ENCODE assay signal across 12 cellular contexts in the genomic region with DNA sequence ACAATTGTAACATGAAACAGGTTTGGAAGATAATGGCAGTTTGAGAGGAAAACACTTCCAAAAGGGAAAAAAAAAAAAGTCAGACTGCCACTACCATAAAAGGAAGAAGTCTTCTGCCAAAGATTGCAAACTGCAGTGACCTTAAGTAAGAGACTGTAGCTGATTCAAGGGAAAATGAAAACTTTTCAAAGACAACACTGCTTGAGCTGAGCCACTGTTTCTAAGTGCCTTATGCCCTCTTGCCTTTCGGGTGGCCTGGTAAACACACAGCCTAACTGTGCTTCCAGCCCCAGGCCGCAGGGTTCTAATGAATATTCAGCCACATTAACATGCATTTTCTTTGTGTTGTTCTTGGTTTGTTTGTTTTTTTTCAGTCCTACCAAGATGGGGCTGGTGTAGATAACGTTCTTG.
DNase-seq lines count a peak whose midpoint lies in the region; TF ChIP-seq lines count a peak whose summit lies in the region.
"Had no signal": no experiment of that assay in that cellular context is flagged by ENCODE, and none has a peak within 500 bp of the region (broad histone marks: within the 10 kb centered on the region; RNA-seq: fewer than 3 reads in every experiment).

No MANE protein-coding gene starts in this region.

- H3K27me3 ChIP-seq in endodermal cell (ENCODE audit: control insufficient read depth, insufficient read depth, low read length, poor library complexity, severe bottlenecking): no peaks in the 10 kb centered on the region
- H3K27me3 ChIP-seq: tibial nerve had no signal

- H3K27ac Mint-ChIP-seq in endodermal cell (peak overlapping the region; percentile 80), type B pancreatic cell (peak overlapping the region; percentile 71)

- no peaks in the 10 kb centered on the region for H3K9me3 ChIP-seq in endodermal cell (ENCODE audit: control insufficient read depth, low read length)
- H3K9me3 ChIP-seq: tibial nerve had no signal

- no peak overlapping the region for H3K9ac ChIP-seq in endodermal cell (ENCODE audit: extremely low read depth, low read length, poor library complexity, severe bottlenecking)

- no peak overlapping the region for H3K4me3 ChIP-seq in endodermal cell (ENCODE audit: low read length)
- H3K4me3 ChIP-seq: tibial nerve had no signal

- H3K36me3 Mint-ChIP-seq in endodermal cell (ENCODE audit: low read depth) (no peaks in the 10 kb centered on the region), type B pancreatic cell (no peaks in the 10 kb centered on the region)

- H3K9me3 Mint-ChIP-seq in endodermal cell (no peaks in the 10 kb centered on the region), type B pancreatic cell (no peaks in the 10 kb centered on the region)

- WGBS in endodermal cell (ENCODE audit: insufficient coverage in 1 of 2, insufficient read length in 1 of 2), 2 experiments: 0 to 7% methylated on average over 1 to 3 of the region's 3 CpGs

- H3K4me1 Mint-ChIP-seq in endodermal cell (peaks cover 52% of the 10 kb centered on the region), type B pancreatic cell (ENCODE audit: unreplicated experiment) (peaks cover 30% of the 10 kb centered on the region)

- peak overlapping the region; percentile 0 for H3K27ac ChIP-seq in endodermal cell (ENCODE audit: low read depth, low read length)
- H3K27ac ChIP-seq: RWPE1 had no signal

- H3K36me3 ChIP-seq in endodermal cell (ENCODE audit: control insufficient read depth, insufficient read depth, low read length): no peaks in the 10 kb centered on the region
- H3K36me3 ChIP-seq: tibial nerve had no signal

- peaks cover 12% of the 10 kb centered on the region for H3K4me1 ChIP-seq in endodermal cell (ENCODE audit: control insufficient read depth, insufficient read depth, low read length)

- TF ChIP-seq CTCF in endodermal cell (conservative IDR thresholded peaks at IDR 0.05) (no peak), type B pancreatic cell (conservative IDR thresholded peaks at IDR 0.05) (no peak)

- DNase-seq in NCI-H2171 treated with DMSO at 0.1 percent for 48 hours (lab: John Stamatoyannopoulos, UW) (peak; percentile 22), NCI-H2171 (lab: John Stamatoyannopoulos, UW) (no peak), endodermal cell (peak; percentile 85), lung microvascular endothelial cell (ENCODE audit: low read depth in 2 of 2) (peak; percentile 32 to 74), type B pancreatic cell (ENCODE audit: extremely low spot score, unreplicated experiment) (no peak), NCI-H82 treated with DMSO at 0.1 percent for 48 hours (lab: John Stamatoyannopoulos, UW; ENCODE audit: unreplicated experiment) (no peak), NOMO-1 treated with dmso at 0.1 percent for 144 hours (lab: John Stamatoyannopoulos, UW; ENCODE audit: unreplicated experiment) (no peak)
- no peak for DNase-seq in activated CD8-positive, alpha-beta memory T cell treated with anti-CD3 and anti-CD28 coated beads, Interleukin-2, amount 50 U/mL, for 4 hours
- DNase-seq: activated T-cell treated with anti-CD3 and anti-CD28 coated beads, Interleukin-2, amount 50 U/mL, for 48 hours; KG1 had no signal

- H3K27me3 Mint-ChIP-seq in endodermal cell (ENCODE audit: insufficient read depth) (no peaks in the 10 kb centered on the region), type B pancreatic cell (no peaks in the 10 kb centered on the region)

- H3K4me3 Mint-ChIP-seq in endodermal cell: peak overlapping the region; percentile 31
- H3K4me3 Mint-ChIP-seq in type B pancreatic cell: peak overlapping the region; percentile 60

Comparison
In these comparisons a context has a peak if more than half of its experiments do, and no peak if none do; other contexts are left out.
1. DNase-seq: peak in NCI-H2171 treated with DMSO at 0.1 percent for 48 hours (single experiment), endodermal cell (single experiment) and lung microvascular endothelial cell (2 of 2); none in NCI-H2171 (single experiment), type B pancreatic cell (single experiment), NCI-H82 treated with DMSO at 0.1 percent for 48 hours (single experiment), NOMO-1 treated with dmso at 0.1 percent for 144 hours (single experiment) and activated CD8-positive, alpha-beta memory T cell treated with anti-CD3 and anti-CD28 coated beads, Interleukin-2, amount 50 U/mL, for 4 hours (single experiment).